In genomic region chr3:122513386-122514122, GRCh38 we compare ENCODE assay signal across 8 cellular contexts. TPM values are rescaled to one million over a fixed set of nuclear protein-coding genes. Genes with fewer than 3 reads are reported as not detected.
DNase-seq lines count a peak whose midpoint lies in the region; ATAC-seq, FAIRE-seq and TF ChIP-seq lines count a peak whose summit lies in the region.

No MANE protein-coding gene starts in this region.

- H3K36me3 ChIP-seq in cardiac muscle cell: no peaks in the 10 kb centered on the region
- no peaks in the 10 kb centered on the region for H3K36me3 ChIP-seq in kidney (ENCODE audit: control insufficient read depth in 1 of 2, insufficient read depth in 2 of 2, low read length in 2 of 2)
- no peaks in the 10 kb centered on the region for H3K36me3 ChIP-seq in thoracic aorta

- H3K27ac ChIP-seq in cardiac muscle cell: peak overlapping the region; percentile 99
- H3K27ac ChIP-seq in kidney (ENCODE audit: low read depth in 2 of 2, low read length in 2 of 2): peak overlapping the region; percentile 94 to 95
- peak overlapping the region; percentile 92 to 95 for H3K27ac ChIP-seq in thoracic aorta

- FAIRE-seq in kidney (lab: Jason Lieb, UNC): no peak

- H3K4me1 ChIP-seq in cardiac muscle cell (ENCODE audit: low read depth) (peaks cover 6% of the 10 kb centered on the region), kidney (ENCODE audit: control insufficient read depth in 1 of 2, insufficient read depth in 1 of 2, low read depth in 1 of 2, low read length in 2 of 2) (peaks cover 2 to 3% of the 10 kb centered on the region in 2 donors), thoracic aorta (ENCODE audit: control insufficient read depth in 1 of 2, low read depth in 2 of 2) (peaks cover 29% of the 10 kb centered on the region in 2 donors)

- no peak for ATAC-seq in activated naive CD4-positive, alpha-beta T cell treated with anti-CD3 and anti-CD28 coated beads, Interleukin-2, amount 50 U/mL, for 72 hours
- no peak for ATAC-seq in thoracic aorta (ENCODE audit: insufficient number of reproducible peaks, low FRiP score, low read depth)
- ATAC-seq in GM21528 (IDR thresholded peaks at IDR 0.05; ENCODE audit: low FRiP score, unreplicated experiment): no peak
- ATAC-seq in HG02571 (IDR thresholded peaks at IDR 0.05; ENCODE audit: unreplicated experiment): no peak

- no peaks in the 10 kb centered on the region for H3K9me3 Mint-ChIP-seq in activated naive CD4-positive, alpha-beta T cell treated with anti-CD3 and anti-CD28 coated beads, Interleukin-2, amount 50 U/mL, for 72 hours

- H3K27me3 ChIP-seq in cardiac muscle cell (no peaks in the 10 kb centered on the region), thoracic aorta (replicated peaks; ENCODE audit: insufficient read depth) (no peaks in the 10 kb centered on the region)

- DNase-seq in cardiac muscle cell (ENCODE audit: low read depth in 1 of 2, low spot score in 1 of 2) (peak in 1 of 2 donors; percentile 7), cardiac septum (ENCODE audit: low spot score) (no peak), kidney (no peak), thoracic aorta (ENCODE audit: low spot score) (no peak), HPDE6-E6E7 (ENCODE audit: extremely low spot score) (no peak)
- DNase-seq in activated naive CD4-positive, alpha-beta T cell treated with anti-CD3 and anti-CD28 coated beads, Interleukin-2, amount 50 U/mL, for 72 hours (ENCODE audit: low spot score in 2 of 2): no peak

- no peaks in the 10 kb centered on the region for H3K9me3 ChIP-seq in cardiac muscle cell (ENCODE audit: low read depth)
- H3K9me3 ChIP-seq in kidney (ENCODE audit: control insufficient read depth in 1 of 2, low read length in 2 of 2): no peaks in the 10 kb centered on the region
- no peaks in the 10 kb centered on the region for H3K9me3 ChIP-seq in thoracic aorta

- peaks cover 7 to 20% of the 10 kb centered on the region in 2 donors for H3K36me3 Mint-ChIP-seq in activated naive CD4-positive, alpha-beta T cell treated with anti-CD3 and anti-CD28 coated beads, Interleukin-2, amount 50 U/mL, for 72 hours

- no peak for TF ChIP-seq CTCF in cardiac muscle cell (IDR thresholded peaks at IDR 0.05; ENCODE audit: low read depth, low read length)
- TF ChIP-seq CTCF in kidney (IDR thresholded peaks at IDR 0.05; ENCODE audit: borderline replicate concordance, extremely low read depth, insufficient read depth): no peak
- no peak for TF ChIP-seq CTCF in thoracic aorta (IDR thresholded peaks at IDR 0.05)

- H3K27ac Mint-ChIP-seq in activated naive CD4-positive, alpha-beta T cell treated with anti-CD3 and anti-CD28 coated beads, Interleukin-2, amount 50 U/mL, for 72 hours: peak overlapping the region; percentile 77 to 85

- intact Hi-C loops in cardiac septum (cut with DNase I) (loop anchor here (2.0 kb wide), 2 partner anchors 51 to 97 kb away; partner anchors contain the start of genes DTX3L, PARP9 and WDR5B), kidney (cut with DNase I) (no loop called here)

- peak overlapping the region; percentile 49 to 52 for H3K9ac ChIP-seq in kidney (ENCODE audit: low read length in 2 of 2)

- H3K4me3 ChIP-seq in cardiac muscle cell (peak overlapping the region; percentile 77), kidney (ENCODE audit: low read length in 2 of 2) (peak overlapping the region; percentile 87 to 88), thoracic aorta (peak overlapping the region; percentile 88)

RNA-seq across cellular contexts. Expression of gene KPNA1, which starts 1.2 kb away (rescaled TPM):
- total RNA-seq in cardiac muscle cell (28.0 and 42.2 TPM in 2 replicates), cardiac septum (94.7 TPM), kidney (64.5 TPM), thoracic aorta (10 to 100 TPM; 30.7 to 59.2 TPM)
- polyA plus RNA-seq in cardiac muscle cell (33.3 and 45.4 TPM in 2 replicates), kidney (ENCODE audit: insufficient read depth, low read depth, low replicate concordance) (16.8 TPM)
- 10 to 100 TPM; 40.3 to 89.5 TPM for total RNA-seq in activated naive CD4-positive, alpha-beta T cell treated with anti-CD3 and anti-CD28 coated beads, Interleukin-2, amount 50 U/mL, for 72 hours

RNA-seq across cellular contexts. Expression of gene PARP9, which starts 50.5 kb away (rescaled TPM):
- total RNA-seq in cardiac muscle cell (0.25 and 0.42 TPM in 2 replicates), cardiac septum (15.0 TPM), kidney (54.0 TPM), thoracic aorta (10 to 100 TPM; 31.8 to 38.0 TPM)
- polyA plus RNA-seq in cardiac muscle cell (0.56 and 0.60 TPM in 2 replicates), kidney (ENCODE audit: insufficient read depth, low read depth, low replicate concordance) (27.8 TPM)
- total RNA-seq in activated naive CD4-positive, alpha-beta T cell treated with anti-CD3 and anti-CD28 coated beads, Interleukin-2, amount 50 U/mL, for 72 hours: 10 to 100 TPM; 26.9 to 70.1 TPM

RNA-seq across cellular contexts. Expression of gene DTX3L, which starts 50.6 kb away (rescaled TPM):
- total RNA-seq in cardiac muscle cell (0.14 and 0.33 TPM in 2 replicates), cardiac septum (14.3 TPM), kidney (58.0 TPM), thoracic aorta (10 to 100 TPM; 16.2 to 31.5 TPM)
- polyA plus RNA-seq in cardiac muscle cell (0.04 and 0.22 TPM in 2 replicates), kidney (ENCODE audit: insufficient read depth, low read depth, low replicate concordance) (8.4 TPM)
- total RNA-seq in activated naive CD4-positive, alpha-beta T cell treated with anti-CD3 and anti-CD28 coated beads, Interleukin-2, amount 50 U/mL, for 72 hours: 10 to 100 TPM; 30.4 to 65.2 TPM

Comparison
In these comparisons a context has a peak if more than half of its experiments do, and no peak if none do; other contexts are left out.
1. RNA of gene PARP9, which starts 50.5 kb away (total RNA-seq): 26.9 to 70.1 TPM in activated naive CD4-positive, alpha-beta T cell treated with anti-CD3 and anti-CD28 coated beads, Interleukin-2, amount 50 U/mL, for 72 hours, 54.0 TPM in kidney (single experiment), 31.8 to 38.0 TPM in thoracic aorta and 15.0 TPM in cardiac septum (single experiment); 0.25 to 0.42 TPM in cardiac muscle cell; every median in the first group is over 10 times any median in the second.
2. RNA of gene DTX3L, which starts 50.6 kb away (total RNA-seq): 30.4 to 65.2 TPM in activated naive CD4-positive, alpha-beta T cell treated with anti-CD3 and anti-CD28 coated beads, Interleukin-2, amount 50 U/mL, for 72 hours, 58.0 TPM in kidney (single experiment), 16.2 to 31.5 TPM in thoracic aorta and 14.3 TPM in cardiac septum (single experiment); 0.14 to 0.33 TPM in cardiac muscle cell; every median in the first group is over 10 times any median in the second.
3. Peak in every context shown above with its lines, with median percentiles within 50 percentile points of each other: H3K27ac ChIP-seq and H3K4me3 ChIP-seq.